In the genomic region with DNA sequence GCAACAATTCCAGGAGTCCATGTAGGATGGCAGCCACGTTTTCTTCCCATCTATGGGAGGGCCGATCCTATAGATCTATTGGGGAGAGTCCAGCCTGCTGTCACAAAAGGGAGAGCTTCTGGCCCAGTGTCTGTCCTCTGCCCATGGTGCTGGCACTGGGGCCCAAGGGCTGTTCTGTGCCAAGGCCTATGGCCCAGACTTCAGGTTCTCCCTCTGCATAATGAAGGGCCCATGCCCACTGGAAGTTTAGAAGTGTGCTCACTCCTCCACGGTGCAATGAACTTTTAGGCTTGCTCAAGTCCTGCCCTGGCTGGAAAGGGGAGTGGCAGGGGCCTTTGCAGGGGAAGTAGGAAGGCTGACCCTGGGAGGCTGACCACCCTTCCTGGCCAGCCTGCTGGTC, we compare ENCODE assay signal across 15 cellular contexts. TPM values are rescaled to one million over a fixed set of nuclear protein-coding genes. Genes with fewer than 3 reads are reported as not detected.
DNase-seq lines count a peak whose midpoint lies in the region; ATAC-seq and TF ChIP-seq lines count a peak whose summit lies in the region.
"Had no signal": no experiment of that assay in that cellular context is flagged by ENCODE, and none has a peak within 500 bp of the region (broad histone marks: within the 10 kb centered on the region; RNA-seq: fewer than 3 reads in every experiment).

No MANE protein-coding gene starts in this region.

- H4K5ac ChIP-seq in IMR-90 (ENCODE audit: low read depth, low read length) (no peak overlapping the region), mesendoderm (ENCODE audit: low read length) (no peak overlapping the region)

- H3K36me3 ChIP-seq in IMR-90 (ENCODE audit: control insufficient read depth, insufficient read depth, low read length) (no peaks in the 10 kb centered on the region), mesendoderm (ENCODE audit: control insufficient read depth, insufficient read depth, low read length) (no peaks in the 10 kb centered on the region), thyroid gland (no peaks in the 10 kb centered on the region)
- H3K36me3 ChIP-seq: BE2C had no signal

- H4K91ac ChIP-seq in IMR-90 (ENCODE audit: insufficient read depth, low read depth, low read length), result no peak overlapping the region

- CTCF ChIA-PET in IMR-90 (lab: Yijun Ruan, JAX), result no interaction called here

- intact Hi-C loops in IMR-90 (cut with micrococcal nuclease) (no loop called here), thyroid gland (cut with DNase I) (no loop called here)

- H3K56ac ChIP-seq in IMR-90 (ENCODE audit: extremely low read depth, insufficient read depth, low read length) (no peak overlapping the region), mesendoderm (ENCODE audit: low read length) (no peak overlapping the region)

- TF ChIP-seq RAD21 in IMR-90 (IDR thresholded peaks at IDR 0.05; ENCODE audit: low read length), result no peak

- H3K23ac ChIP-seq in IMR-90 (ENCODE audit: low read depth, low read length) (no peak overlapping the region), mesendoderm (ENCODE audit: low read length) (no peak overlapping the region)

- H4K20me1 ChIP-seq in IMR-90 (ENCODE audit: insufficient read depth, low read length), result no peaks in the 10 kb centered on the region

- H3K4me1 ChIP-seq in IMR-90 (ENCODE audit: control insufficient read depth, insufficient read depth, low read length) (no peaks in the 10 kb centered on the region), mesendoderm (ENCODE audit: control insufficient read depth, low read depth, low read length) (peaks cover 13% of the 10 kb centered on the region), thyroid gland (peaks cover 0 to 29% of the 10 kb centered on the region in 2 donors)
- H3K4me1 ChIP-seq: A549, BE2C had no signal

- H3K79me1 ChIP-seq in IMR-90 (ENCODE audit: low read depth in 1 of 2, low read length in 2 of 2) (no peaks in the 10 kb centered on the region), mesendoderm (ENCODE audit: low read length) (no peaks in the 10 kb centered on the region)

- dilution Hi-C loops in IMR-90 (cut with HindIII; ENCODE audit: low sequenced_read_pairs, unreplicated experiment), result no loop called here

- no peak overlapping the region for H3K4me2 ChIP-seq in IMR-90 (ENCODE audit: low read depth, low read length)
- H3K4me2 ChIP-seq in mesendoderm (ENCODE audit: low read length), result no peak overlapping the region
- H3K4me2 ChIP-seq: A549 had no signal

- in situ Hi-C loops in IMR-90 (cut with MboI; ENCODE audit: low sequenced_read_pairs), result no loop called here

- DNase-seq in IMR-90 (no peak), cerebellar cortex (ENCODE audit: low spot score) (peak; percentile 49), mesendoderm (no peak), thyroid gland (peak; percentile 81 to 83)
- DNase-seq: BE2C; CD4-positive, alpha-beta memory T cell; DMS79 treated with DMSO at 0.1 percent for 48 hours; EL; GDM1; HCEC 1CT; HFFc6 had no signal

- H3K4me3 ChIP-seq in IMR-90 (ENCODE audit: insufficient read depth, low read depth, low read length), result no peak overlapping the region
- no peak overlapping the region for H3K4me3 ChIP-seq in mesendoderm (ENCODE audit: low read length)
- H3K4me3 ChIP-seq in thyroid gland (replicated peaks in 1 of 3), result no peak overlapping the region
- H3K4me3 ChIP-seq: A549 had no signal

- no peak overlapping the region for H3K9ac ChIP-seq in IMR-90 (ENCODE audit: low read depth, low read length)
- H3K9ac ChIP-seq in mesendoderm (ENCODE audit: low read length), result no peak overlapping the region

- H3K27ac ChIP-seq in IMR-90 (ENCODE audit: insufficient read depth, low read length) (no peak overlapping the region), mesendoderm (ENCODE audit: low read depth, low read length) (no peak overlapping the region), thyroid gland (peak overlapping the region in 1 of 3 donors; percentile 10)
- H3K27ac ChIP-seq: A549, C4-2B had no signal

- H3K4ac ChIP-seq in IMR-90 (ENCODE audit: low read depth, low read length) (no peak overlapping the region), mesendoderm (ENCODE audit: low read depth, low read length) (no peak overlapping the region)

- H2BK5ac ChIP-seq in IMR-90 (ENCODE audit: low read depth, low read length, poor library complexity, severe bottlenecking), result no peak overlapping the region
- no peak overlapping the region for H2BK5ac ChIP-seq in mesendoderm (ENCODE audit: low read length)

- no peak for ATAC-seq in IMR-90 (ENCODE audit: low read depth)
- no peak for ATAC-seq in GM21390 (IDR thresholded peaks at IDR 0.05; ENCODE audit: unreplicated experiment)
- no peak for ATAC-seq in HG02588 (IDR thresholded peaks at IDR 0.05; ENCODE audit: unreplicated experiment)
- ATAC-seq: A549 had no signal

- TF ChIP-seq POLR2A in IMR-90 (IDR thresholded peaks at IDR 0.05; ENCODE audit: low read depth, low read length) (no peak), thyroid gland (IDR thresholded peaks at IDR 0.05) (no peak)

- H3K14ac ChIP-seq in IMR-90 (replicated peaks; ENCODE audit: low read depth, low read length), result 0 out of 2 replicates have a peak overlapping the region, but pooled peaks have one; percentile 21

- H3K27me3 ChIP-seq in IMR-90 (ENCODE audit: control insufficient read depth, insufficient read depth, low read length), result no peaks in the 10 kb centered on the region
- H3K27me3 ChIP-seq in mesendoderm (ENCODE audit: insufficient read depth, low read length, poor library complexity), result no peaks in the 10 kb centered on the region
- no peaks in the 10 kb centered on the region for H3K27me3 ChIP-seq in thyroid gland
- H3K27me3 ChIP-seq: BE2C had no signal

- no peaks in the 10 kb centered on the region for H3K9me3 ChIP-seq in IMR-90 (ENCODE audit: control insufficient read depth, insufficient read depth, low read length)
- H3K9me3 ChIP-seq in thyroid gland, result no peaks in the 10 kb centered on the region
- H3K9me3 ChIP-seq: A549, BE2C had no signal

- H4K8ac ChIP-seq in IMR-90 (ENCODE audit: low read depth in 2 of 2, low read length in 2 of 2) (no peak overlapping the region), mesendoderm (ENCODE audit: low read depth, low read length) (no peak overlapping the region)

- no peak overlapping the region for H2BK20ac ChIP-seq in IMR-90 (ENCODE audit: low read depth, low read length)

- 90% methylated on average over 2 of the region's 3 CpGs; no CpG with 5 or more reads in 1 of the 2 experiments for WGBS in IMR-90 (ENCODE audit: extremely low coverage in 2 of 2, insufficient read length in 1 of 2), 2 experiments
- WGBS in mesendoderm (ENCODE audit: extremely low coverage, insufficient coverage, low lambda C conversion rate), result no CpG with 5 or more reads among the region's 3 CpGs
- WGBS in thyroid gland, 2 donors, result 50 to 58% methylated on average over 1 to 3 of the region's 3 CpGs

- H3K18ac ChIP-seq in IMR-90 (ENCODE audit: low read depth, low read length) (no peak overlapping the region), mesendoderm (ENCODE audit: low read length) (peak overlapping the region; percentile 1)

- H2BK120ac ChIP-seq in IMR-90 (ENCODE audit: low read depth, low read length), result no peak overlapping the region
- H2BK120ac ChIP-seq in mesendoderm (ENCODE audit: low read depth, low read length), result no peak overlapping the region

- no peak overlapping the region for H2AFZ ChIP-seq in IMR-90 (replicated peaks; ENCODE audit: low read length, poor library complexity)

- H2AK5ac ChIP-seq in IMR-90 (ENCODE audit: low read depth, low read length) (peak overlapping the region; percentile 40), mesendoderm (ENCODE audit: low read length) (no peak overlapping the region)

- no peak overlapping the region for H2BK15ac ChIP-seq in IMR-90 (ENCODE audit: low read depth, low read length)
- no peak overlapping the region for H2BK15ac ChIP-seq in mesendoderm (replicated peaks; ENCODE audit: low read depth)

- TF ChIP-seq CTCF in IMR-90 (conservative IDR thresholded peaks at IDR 0.05; ENCODE audit: low read depth, low read length) (no peak), thyroid gland (IDR thresholded peaks at IDR 0.05) (no peak)

- H3K9me1 ChIP-seq in IMR-90 (ENCODE audit: insufficient read depth, low read length), result peaks cover 7% of the 10 kb centered on the region; the same call in 1 of the 2 replicates

- BruUV-seq in IMR-90 (replicated peaks; lab: Mats Ljungman, UMichigan), result no TSS peak

- H2AK9ac ChIP-seq in IMR-90 (replicated peaks; ENCODE audit: low read depth, low read length, poor library complexity), result no peak overlapping the region

- H3K79me2 ChIP-seq in mesendoderm (ENCODE audit: control insufficient read depth, insufficient read depth, low read length), result no peaks in the 10 kb centered on the region

- POLR2A ChIA-PET in IMR-90 (lab: Charles Lee; ENCODE audit: unreplicated experiment), result no interaction called here

TF ChIP-seq in IMR-90, 13 proteins besides CTCF, POLR2A, EP300 and RAD21:
- TF ChIP-seq, protein P1, sequence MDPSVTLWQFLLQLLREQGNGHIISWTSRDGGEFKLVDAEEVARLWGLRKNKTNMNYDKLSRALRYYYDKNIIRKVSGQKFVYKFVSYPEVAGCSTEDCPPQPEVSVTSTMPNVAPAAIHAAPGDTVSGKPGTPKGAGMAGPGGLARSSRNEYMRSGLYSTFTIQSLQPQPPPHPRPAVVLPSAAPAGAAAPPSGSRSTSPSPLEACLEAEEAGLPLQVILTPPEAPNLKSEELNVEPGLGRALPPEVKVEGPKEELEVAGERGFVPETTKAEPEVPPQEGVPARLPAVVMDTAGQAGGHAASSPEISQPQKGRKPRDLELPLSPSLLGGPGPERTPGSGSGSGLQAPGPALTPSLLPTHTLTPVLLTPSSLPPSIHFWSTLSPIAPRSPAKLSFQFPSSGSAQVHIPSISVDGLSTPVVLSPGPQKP (IDR thresholded peaks at IDR 0.05; ENCODE audit: borderline replicate concordance, low read depth, low read length), result no peak
- TF ChIP-seq MXI1 (IDR thresholded peaks at IDR 0.05; ENCODE audit: borderline replicate concordance, low read depth, low read length) (no peak), RFX5 (IDR thresholded peaks at IDR 0.05; ENCODE audit: low read depth, low read length) (no peak), RCOR1 (IDR thresholded peaks at IDR 0.05; ENCODE audit: insufficient replicate concordance, low read length) (no peak), BHLHE40 (IDR thresholded peaks at IDR 0.05; ENCODE audit: low read depth, low read length) (no peak), SMC3 (IDR thresholded peaks at IDR 0.05; ENCODE audit: low read depth, low read length) (no peak), NFE2L2 (IDR thresholded peaks at IDR 0.05; ENCODE audit: low read depth, low read length) (no peak)

RNA-seq across cellular contexts. Expression of a gene that starts 44.1 kb away (rescaled TPM):
- total RNA-seq in IMR-90 (2012; rRNA removed) (290 and 311 TPM in 2 replicates), thyroid gland (10 to 100 TPM; 41.3 to 46.1 (median 42.7) TPM)
- polyA plus RNA-seq in IMR-90 (2012; rRNA removed), result 172 TPM in 2 replicates
- polyA plus RNA-seq in IMR-90 (2012; cell fraction: cytosol; rRNA removed), result 65.5 and 87.1 TPM in 2 replicates
- 90.6 and 259 TPM in 2 replicates for polyA plus RNA-seq in IMR-90 (2012; cell fraction: nucleus; rRNA removed; ENCODE audit: low replicate concordance)
- polyA plus RNA-seq in mesendoderm (2013, experiment 1 of 2), result 9.3 TPM
- polyA plus RNA-seq in mesendoderm (2013, experiment 2 of 2), result 8.2 TPM

Comparison
In these comparisons a context has a peak if more than half of its experiments do, and no peak if none do; other contexts are left out.
1. DNase-seq: peak in cerebellar cortex (single experiment) and thyroid gland (2 of 2); none in IMR-90 (single experiment) and mesendoderm (single experiment).